ENCODE assay signal across 35 cellular contexts in genomic region chr1:30489737-30490389, GRCh38.
"Had no signal": no experiment of that assay in that cellular context is flagged by ENCODE, and none has a peak within 500 bp of the region (broad histone marks: within the 10 kb centered on the region; RNA-seq: fewer than 3 reads in every experiment).

No MANE protein-coding gene starts in this region.

- H3K27me3 Mint-ChIP-seq: activated CD4-positive, alpha-beta T cell treated with anti-CD3 and anti-CD28 coated beads, Interleukin-2, amount 10 ng/mL, durations not matched to agents 24 days and 14 days; activated naive CD8-positive, alpha-beta T cell treated with anti-CD3 and anti-CD28 coated beads for 36 hours; IgD-negative memory B cell; T-helper 17 cell had no signal

- H3K4me3 Mint-ChIP-seq: activated CD4-positive, alpha-beta T cell treated with anti-CD3 and anti-CD28 coated beads, Interleukin-2, amount 10 ng/mL, durations not matched to agents 24 days and 14 days; activated CD8-positive, alpha-beta T cell treated with anti-CD3 and anti-CD28 coated beads for 36 hours; activated naive CD8-positive, alpha-beta T cell treated with anti-CD3 and anti-CD28 coated beads for 36 hours; activated T-cell treated with anti-CD3 and anti-CD28 coated beads, Interleukin-2, amount 50 U/mL, for 72 hours; activated T-helper 17 cell treated with anti-CD3 and anti-CD28 coated beads, Interleukin-2, amount 50 U/mL, for 72 hours; IgD-negative memory B cell; T-cell; T-helper 17 cell had no signal

- H3K36me3 Mint-ChIP-seq: activated naive CD8-positive, alpha-beta T cell treated with anti-CD3 and anti-CD28 coated beads for 36 hours; IgD-negative memory B cell; T-cell had no signal

- H3K4me1 Mint-ChIP-seq: activated CD4-positive, alpha-beta T cell treated with anti-CD3 and anti-CD28 coated beads, Interleukin-2, amount 10 ng/mL, durations not matched to agents 24 days and 14 days; activated naive CD8-positive, alpha-beta T cell treated with anti-CD3 and anti-CD28 coated beads for 36 hours; activated T-helper 17 cell treated with anti-CD3 and anti-CD28 coated beads, Interleukin-2, amount 50 U/mL, for 72 hours; IgD-negative memory B cell; T-cell; T-helper 17 cell had no signal

- DNase-seq: activated CD4-positive, alpha-beta T cell treated with anti-CD3 and anti-CD28 coated beads, Interleukin-2, amount 10 ng/mL, durations not matched to agents 24 days and 14 days; activated CD4-positive, alpha-beta T cell treated with anti-CD3 and anti-CD28 coated beads, Interleukin-2, amount 50 U/mL, for 4 hours; activated CD4-positive, CD25-positive, alpha-beta regulatory T cell; activated CD8-positive, alpha-beta T cell treated with anti-CD3 and anti-CD28 coated beads for 36 hours; activated effector memory CD4-positive, alpha-beta T cell treated with anti-CD3 and anti-CD28 coated beads, Interleukin-2, amount 50 U/mL, for 16 hours; activated naive CD4-positive, alpha-beta T cell; activated naive CD4-positive, alpha-beta T cell treated with anti-CD3 and anti-CD28 coated beads, Interleukin-2, amount 50 U/mL, for 16 hours; activated naive CD8-positive, alpha-beta T cell treated with anti-CD3 and anti-CD28 coated beads for 36 hours; activated T-cell treated with anti-CD3 and anti-CD28 coated beads, Interleukin-2, amount 50 U/mL, for 1 hour; activated T-cell treated with anti-CD3 and anti-CD28 coated beads, Interleukin-2, amount 50 U/mL, for 72 hours; amniotic stem cell; brain microvascular endothelial cell; Karpas-422; KBM-7; MG63; NCI-H1048; NCI-H1105 treated with DMSO at 0.1 percent for 48 hours; NCI-H1436; NCI-H1694; NCI-H2029 treated with DMSO at 0.1 percent for 48 hours; NCI-H2107; NCI-H2171; NCI-H510A; NCI-H526; NCI-H748 treated with DMSO at 0.1 percent for 48 hours; NK-92 treated with Interleukin-12 subunit alpha and Interleukin-12 subunit beta, amount 100 ng/mL, for 24 hours; PC-9; SIG-M5; T-cell; T-helper 17 cell; WERI-Rb-1 had no signal

- ATAC-seq: activated CD8-positive, alpha-beta T cell treated with anti-CD3 and anti-CD28 coated beads for 36 hours; activated T-cell treated with anti-CD3 and anti-CD28 coated beads, Interleukin-2, amount 50 U/mL, for 72 hours; activated T-helper 17 cell treated with anti-CD3 and anti-CD28 coated beads, Interleukin-2, amount 50 U/mL, for 72 hours; Right ventricle myocardium inferior; SK-N-SH treated with all-trans-retinoic acid at 6 μM for 48 hours; T-cell; T-helper 17 cell had no signal

- H3K9me3 Mint-ChIP-seq: activated CD8-positive, alpha-beta T cell treated with anti-CD3 and anti-CD28 coated beads for 36 hours; activated T-helper 17 cell treated with anti-CD3 and anti-CD28 coated beads, Interleukin-2, amount 50 U/mL, for 72 hours had no signal

- H3K4me3 ChIP-seq: MG63, PC-9 had no signal

- H3K27ac Mint-ChIP-seq: activated CD4-positive, alpha-beta T cell treated with anti-CD3 and anti-CD28 coated beads, Interleukin-2, amount 10 ng/mL, durations not matched to agents 24 days and 14 days; activated CD8-positive, alpha-beta T cell treated with anti-CD3 and anti-CD28 coated beads for 36 hours; activated naive CD8-positive, alpha-beta T cell treated with anti-CD3 and anti-CD28 coated beads for 36 hours; activated T-cell treated with anti-CD3 and anti-CD28 coated beads, Interleukin-2, amount 50 U/mL, for 72 hours; activated T-helper 17 cell treated with anti-CD3 and anti-CD28 coated beads, Interleukin-2, amount 50 U/mL, for 72 hours; IgD-negative memory B cell; T-cell; T-helper 17 cell had no signal
